Comparison of ENCODE assay signal across 8 cellular contexts in the genomic region with DNA sequence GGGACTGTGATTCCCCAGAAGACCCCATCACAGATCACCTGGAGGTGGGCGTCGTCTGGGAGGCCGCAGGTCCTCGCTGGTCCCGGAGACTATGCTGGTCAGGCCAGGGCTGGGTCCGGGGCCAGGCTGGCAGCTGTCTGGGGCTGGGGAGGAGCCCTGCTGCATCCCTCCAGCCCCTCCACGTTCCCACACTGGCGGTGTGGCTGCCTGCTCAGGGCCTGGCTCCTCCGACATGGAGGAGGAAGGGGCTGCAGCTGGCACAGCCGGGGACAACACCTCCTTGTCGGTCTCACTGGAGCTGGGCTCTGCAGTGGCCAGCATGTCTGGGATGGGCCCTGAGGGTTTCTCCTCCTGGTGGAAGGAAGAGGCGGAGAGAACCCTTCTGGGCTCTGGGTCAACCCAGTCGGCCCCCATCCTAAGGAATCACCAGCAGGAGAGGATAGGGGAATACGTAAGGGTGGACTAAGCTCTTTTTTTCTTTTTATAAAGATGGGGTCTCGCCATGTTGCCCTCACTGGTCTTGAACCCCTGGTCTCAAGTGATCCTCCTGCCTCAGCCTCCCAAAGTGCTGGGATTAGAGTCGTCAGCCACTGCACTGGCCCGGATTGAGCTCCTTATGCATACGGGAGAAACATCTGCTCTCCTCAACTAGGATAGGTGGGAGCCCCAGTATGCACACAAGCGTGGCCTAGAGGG. TPM values are rescaled to one million over a fixed set of nuclear protein-coding genes. Genes with fewer than 3 reads are reported as not detected.
A peak's percentile ranks its signal among the peaks of the same experiment; 100 is the strongest.
DNase-seq lines count a peak whose midpoint lies in the region; ATAC-seq, FAIRE-seq and TF ChIP-seq lines count a peak whose summit lies in the region.

No MANE protein-coding gene starts in this region.

- TF ChIP-seq POLR2A in stomach (IDR thresholded peaks at IDR 0.05): no peak

- dilution Hi-C loops in keratinocyte (cut with MboI; ENCODE audit: extremely low pct_ligation_motif_present, low sequenced_read_pairs): no loop called here

- H3K36me3 Mint-ChIP-seq in activated naive CD8-positive, alpha-beta T cell treated with anti-CD3 and anti-CD28 coated beads for 36 hours: peaks cover 7% of the 10 kb centered on the region

- peaks cover 8% of the 10 kb centered on the region for H3F3A ChIP-seq in SK-N-SH (replicated peaks; ENCODE audit: insufficient read depth)

- H4K20me1 ChIP-seq in SK-N-SH (ENCODE audit: insufficient read depth): no peaks in the 10 kb centered on the region
- H4K20me1 ChIP-seq in keratinocyte (ENCODE audit: control insufficient read depth, extremely low read depth, insufficient read depth, low read length): no peaks in the 10 kb centered on the region

- TF ChIP-seq CTCF in SK-N-SH (IDR thresholded peaks at IDR 0.05) (no peak), keratinocyte (optimal IDR thresholded peaks at IDR 0.05 in 1 of 3, IDR thresholded peaks at IDR 0.05 in 1 of 3, conservative IDR thresholded peaks at IDR 0.05 in 1 of 3; ENCODE audit: extremely low read depth in 1 of 3, insufficient read depth in 2 of 3, low read length in 3 of 3) (no peak), stomach (IDR thresholded peaks at IDR 0.05) (no peak)

- H3K4me1 ChIP-seq in SK-N-SH (ENCODE audit: control insufficient read depth in 1 of 2, insufficient read depth in 2 of 2, low read depth in 1 of 2, low read length in 1 of 2) (peaks cover 10 to 16% of the 10 kb centered on the region in 2 experiments; a peak in 3 of 4 replicates), keratinocyte (ENCODE audit: control insufficient read depth, extremely low read depth, insufficient read depth, low read length) (peaks cover 13% of the 10 kb centered on the region), stomach (peaks cover 18 to 56% (median 26%) of the 10 kb centered on the region in 4 donors)

- H3K79me2 ChIP-seq in SK-N-SH (ENCODE audit: insufficient read depth) (peaks cover 9% of the 10 kb centered on the region; the same call in 1 of the 2 replicates), keratinocyte (ENCODE audit: control insufficient read depth, insufficient read depth, low read length) (no peaks in the 10 kb centered on the region)

- no peaks in the 10 kb centered on the region for H3K9me2 ChIP-seq in SK-N-SH

- POLR2A ChIA-PET in SK-N-SH (lab: Yijun Ruan, JAX): interaction anchor here (0.5 to 2.9 kb wide), 14 partner anchors 8 to 192 kb away, joined by 3 to 18 read pairs (median 4); partner anchors contain the start of genes HNRNPM, NDUFA7, RAB11B and RPS28

- CTCF ChIA-PET in SK-N-SH (lab: Yijun Ruan, JAX): interaction anchor here (0.7 to 1.9 kb wide), 5 partner anchors 12 to 100 kb away, joined by 3 to 7 read pairs (median 5); partner anchors contain the start of gene MARCHF2

- no peaks in the 10 kb centered on the region for H3K9me3 ChIP-seq in SK-N-SH
- H3K9me3 ChIP-seq in keratinocyte (ENCODE audit: control insufficient read depth, low read depth, low read length): no peaks in the 10 kb centered on the region
- H3K9me3 ChIP-seq in stomach: no peaks in the 10 kb centered on the region

- peak overlapping the region; percentile 99 for H3K27ac Mint-ChIP-seq in activated naive CD8-positive, alpha-beta T cell treated with anti-CD3 and anti-CD28 coated beads for 36 hours

- TF ChIP-seq EP300 in SK-N-SH (IDR thresholded peaks at IDR 0.05; ENCODE audit: borderline replicate concordance in 1 of 2, low read depth in 1 of 2, low read length in 1 of 2): no peak
- TF ChIP-seq EP300 in stomach (IDR thresholded peaks at IDR 0.05): no peak

- 33% methylated on average over 7 of the region's 19 CpGs for WGBS in SK-N-SH (ENCODE audit: low lambda C conversion rate)
- WGBS in stomach, 5 donors: 57 to 68% (median 67%) methylated on average over 13 to 19 of the region's 19 CpGs

- peak overlapping the region; percentile 63 to 65 for H3K4me3 ChIP-seq in SK-N-SH (ENCODE audit: low read depth in 2 of 2, low read length in 1 of 2)
- H3K4me3 ChIP-seq in keratinocyte (ENCODE audit: control insufficient read depth in 2 of 3, extremely low read depth in 1 of 3, insufficient read depth in 2 of 3, low read depth in 1 of 3, low read length in 3 of 3): peak overlapping the region; percentile 67 to 71 (median 70)
- peak overlapping the region; percentile 45 to 72 (median 63) for H3K4me3 ChIP-seq in stomach

- H3K27me3 Mint-ChIP-seq in activated naive CD8-positive, alpha-beta T cell treated with anti-CD3 and anti-CD28 coated beads for 36 hours: no peaks in the 10 kb centered on the region

- ATAC-seq in SK-N-SH treated with all-trans-retinoic acid at 6 μM for 48 hours: no peak; the same call in 2 of the 3 replicates

- H3K9ac ChIP-seq in SK-N-SH (peak overlapping the region; percentile 94), keratinocyte (ENCODE audit: control insufficient read depth, extremely low read depth, insufficient read depth, low read length) (peak overlapping the region; percentile 93)

- peak overlapping the region; percentile 93 for H3K4me3 Mint-ChIP-seq in activated naive CD8-positive, alpha-beta T cell treated with anti-CD3 and anti-CD28 coated beads for 36 hours

- no peaks in the 10 kb centered on the region for H3K27me3 ChIP-seq in SK-N-SH (ENCODE audit: insufficient read depth)
- no peaks in the 10 kb centered on the region for H3K27me3 ChIP-seq in keratinocyte (ENCODE audit: control insufficient read depth, extremely low read depth, insufficient read depth, low read length)
- H3K27me3 ChIP-seq in stomach: no peaks in the 10 kb centered on the region

- H3K4me2 ChIP-seq in SK-N-SH: peak overlapping the region; percentile 91
- H3K4me2 ChIP-seq in keratinocyte (ENCODE audit: control insufficient read depth, extremely low read depth, insufficient read depth, low read depth, low read length): peak overlapping the region; percentile 75

- no peak for FAIRE-seq in keratinocyte (lab: Jason Lieb, UNC)

- H2AFZ ChIP-seq in SK-N-SH (ENCODE audit: low read depth): peak overlapping the region; percentile 86
- H2AFZ ChIP-seq in keratinocyte (ENCODE audit: control insufficient read depth, low read length): peak overlapping the region; percentile 95

- no peaks in the 10 kb centered on the region for H3K9me3 Mint-ChIP-seq in activated naive CD8-positive, alpha-beta T cell treated with anti-CD3 and anti-CD28 coated beads for 36 hours

- H3K36me3 ChIP-seq in SK-N-SH (replicated peaks in 1 of 2; ENCODE audit: control insufficient read depth in 1 of 2, insufficient read depth in 2 of 2, low read length in 1 of 2) (peaks cover 2 to 4% of the 10 kb centered on the region in 2 experiments), keratinocyte (ENCODE audit: control insufficient read depth in 2 of 2, extremely low read depth in 1 of 2, insufficient read depth in 2 of 2, low read length in 2 of 2) (peaks cover 0 to 3% of the 10 kb centered on the region in 2 experiments), stomach (peaks cover 4 to 30% (median 22%) of the 10 kb centered on the region in 4 donors)

- intact Hi-C loops in stomach (cut with DNase I; ENCODE audit: low total_unique reads): loop anchor here (5.0 kb wide), 1 partner anchor 181 kb away; no protein-coding TSS in a partner anchor

- TF ChIP-seq RAD21 in SK-N-SH (IDR thresholded peaks at IDR 0.05; ENCODE audit: low read length): no peak

- DNase-seq in SK-N-SH: no peak
- no peak for DNase-seq in activated naive CD8-positive, alpha-beta T cell treated with anti-CD3 and anti-CD28 coated beads for 36 hours
- DNase-seq in keratinocyte (ENCODE audit: low read depth, low spot score): no peak
- DNase-seq in stomach: no peak
- DNase-seq in HUDEP-2 (lab: John Stamatoyannopoulos, UW; ENCODE audit: unreplicated experiment in 76 of 76): no peak
- DNase-seq in NCI-H526 (lab: John Stamatoyannopoulos, UW): no peak
- DNase-seq in effector CD8-positive, alpha-beta T cell (lab: John Stamatoyannopoulos, UW): no peak

- H3K27ac ChIP-seq in SK-N-SH (ENCODE audit: low read depth in 2 of 2, low read length in 1 of 2) (peak overlapping the region; percentile 89 to 93), keratinocyte (ENCODE audit: control insufficient read depth, insufficient read depth, low read length) (peak overlapping the region; percentile 89), stomach (peak overlapping the region; percentile 96 to 100 (median 99))

- H3K9me1 ChIP-seq in keratinocyte (ENCODE audit: control insufficient read depth, extremely low read depth, insufficient read depth, low read length): no peaks in the 10 kb centered on the region

- H3K4me1 Mint-ChIP-seq in activated naive CD8-positive, alpha-beta T cell treated with anti-CD3 and anti-CD28 coated beads for 36 hours: peaks cover 32% of the 10 kb centered on the region

RNA-seq across cellular contexts. Expression of gene ZNF414, which starts 0.8 kb away (rescaled TPM):
- 12.2 and 17.0 TPM in 2 replicates for polyA plus RNA-seq in SK-N-SH (2012; rRNA removed)
- polyA plus RNA-seq in SK-N-SH (2012; cell fraction: cytosol; rRNA removed): 9.5 and 16.5 TPM in 2 replicates
- 50.0 and 82.9 TPM in 2 replicates for polyA plus RNA-seq in SK-N-SH (2012; cell fraction: nucleus; rRNA removed)
- total RNA-seq in activated naive CD8-positive, alpha-beta T cell treated with anti-CD3 and anti-CD28 coated beads for 36 hours: 10 to 100 TPM; 21.2 to 23.4 TPM
- 1.9 to 6.0 TPM (median 2.5 TPM) in 3 replicates for polyA plus RNA-seq in keratinocyte
- 0.77 TPM for polyA plus RNA-seq in keratinocyte (2011; ENCODE audit: low read depth)
- 1.8 and 4.8 TPM in 2 replicates for polyA plus RNA-seq in keratinocyte (2011; cell fraction: cytosol; rRNA removed)
- 5.0 and 6.2 TPM in 2 replicates for polyA plus RNA-seq in keratinocyte (2011; cell fraction: nucleus; rRNA removed)
- polyA plus RNA-seq in keratinocyte (2012; ENCODE audit: low replicate concordance): 5.7 and 16.5 TPM in 2 replicates
- polyA minus RNA-seq in keratinocyte: 1.6 to 2.6 TPM (median 1.6 TPM) in 3 replicates
- polyA minus RNA-seq in keratinocyte (2011; cell fraction: cytosol; rRNA and poly(A)+ RNA removed): 7.1 TPM
- 2.1 and 6.1 TPM in 2 replicates for polyA minus RNA-seq in keratinocyte (2011; cell fraction: nucleus; rRNA and poly(A)+ RNA removed)
- total RNA-seq in stomach: 10 to 100 TPM in 3 of 5 donors, 1 to 10 TPM in 2; 1.8 to 28.4 (median 16.5) TPM
- polyA plus RNA-seq in stomach: 10 to 100 TPM; 19.9 to 32.7 (median 26.9) TPM

RNA-seq across cellular contexts. Expression of gene PRAM1, which starts 10.7 kb away (rescaled TPM):
- polyA plus RNA-seq in SK-N-SH (2012; rRNA removed) (0.15 and 0.18 TPM in 2 replicates), keratinocyte (not detected in 3 replicates), stomach (1 to 10 TPM in 1 of 3 donors, under 1 TPM in 1, not detected in 1; 0.81 to 1.4 TPM)
- 0.03 TPM in 1 of 2 replicates, not detected in the other for polyA plus RNA-seq in SK-N-SH (2012; cell fraction: cytosol; rRNA removed)
- 1.4 and 1.6 TPM in 2 replicates for polyA plus RNA-seq in SK-N-SH (2012; cell fraction: nucleus; rRNA removed)
- under 1 TPM; 0.33 to 0.68 TPM for total RNA-seq in activated naive CD8-positive, alpha-beta T cell treated with anti-CD3 and anti-CD28 coated beads for 36 hours
- 0.22 TPM for polyA plus RNA-seq in keratinocyte (2011; ENCODE audit: low read depth)
- polyA plus RNA-seq in keratinocyte (2011; cell fraction: cytosol; rRNA removed): not detected in 2 replicates
- 0.12 TPM in 1 of 2 replicates, not detected in the other for polyA plus RNA-seq in keratinocyte (2011; cell fraction: nucleus; rRNA removed)
- 0.23 TPM in 1 of 2 replicates, not detected in the other for polyA plus RNA-seq in keratinocyte (2012; ENCODE audit: low replicate concordance)
- polyA minus RNA-seq in keratinocyte: not detected in 3 replicates
- not detected for polyA minus RNA-seq in keratinocyte (2011; cell fraction: cytosol; rRNA and poly(A)+ RNA removed)
- not detected in 2 replicates for polyA minus RNA-seq in keratinocyte (2011; cell fraction: nucleus; rRNA and poly(A)+ RNA removed)
- 1 to 10 TPM in 1 of 5 donors, under 1 TPM in 1, not detected in 3; 0.37 to 1.2 TPM for total RNA-seq in stomach
